In genomic region chr2:24855703-24856102, GRCh38 we compare ENCODE assay signal across 9 cellular contexts.
A peak's percentile ranks its signal among the peaks of the same experiment; 100 is the strongest.
DNase-seq lines count a peak whose midpoint lies in the region; ATAC-seq and TF ChIP-seq lines count a peak whose summit lies in the region.
"Had no signal": no experiment of that assay in that cellular context is flagged by ENCODE, and none has a peak within 500 bp of the region (broad histone marks: within the 10 kb centered on the region; RNA-seq: fewer than 3 reads in every experiment).

No MANE protein-coding gene starts in this region.

- H3K27ac Mint-ChIP-seq in nephron, result peak overlapping the region in 2 of 3 experiments; percentile 67 to 80

- TF ChIP-seq CTCF in esophagus squamous epithelium (IDR thresholded peaks at IDR 0.05), result no peak
- no peak for TF ChIP-seq CTCF in nephron (IDR thresholded peaks at IDR 0.05; ENCODE audit: unreplicated experiment in 3 of 3)

- H3K27me3 Mint-ChIP-seq in nephron (ENCODE audit: low read depth), result no peaks in the 10 kb centered on the region

- H3K4me3 ChIP-seq in NT2/D1 (ENCODE audit: insufficient read length, low read depth) (no peak overlapping the region), esophagus squamous epithelium (no peak overlapping the region)

- no peaks in the 10 kb centered on the region for H3K36me3 ChIP-seq in NT2/D1 (ENCODE audit: insufficient read depth, insufficient read length, low read length)
- no peaks in the 10 kb centered on the region for H3K36me3 ChIP-seq in esophagus squamous epithelium

- WGBS in esophagus squamous epithelium, 2 donors, result 30 to 65% methylated on average over 2 to 3 of the region's 4 CpGs

- H3K27me3 ChIP-seq in NT2/D1 (ENCODE audit: insufficient read depth, insufficient read length) (no peaks in the 10 kb centered on the region), esophagus squamous epithelium (no peaks in the 10 kb centered on the region)

- H3K4me1 ChIP-seq in NT2/D1 (ENCODE audit: insufficient read depth, insufficient read length) (no peaks in the 10 kb centered on the region), esophagus squamous epithelium (peaks cover 0 to 31% (median 7%) of the 10 kb centered on the region in 3 donors)

- H3K9me3 ChIP-seq in NT2/D1 (ENCODE audit: insufficient read depth, low read length), result no peaks in the 10 kb centered on the region
- no peaks in the 10 kb centered on the region for H3K9me3 ChIP-seq in esophagus squamous epithelium

- H3K36me3 Mint-ChIP-seq in nephron (ENCODE audit: low read depth), result peaks cover 4% of the 10 kb centered on the region

- H3K27ac ChIP-seq in esophagus squamous epithelium, result peak overlapping the region in 3 of 4 donors; percentile 61 to 85 (median 69)

- no peak for TF ChIP-seq POLR2A in esophagus squamous epithelium (IDR thresholded peaks at IDR 0.05)

- ATAC-seq in GM19467 (IDR thresholded peaks at IDR 0.05; ENCODE audit: unreplicated experiment), result no peak

- no peaks in the 10 kb centered on the region for H3K9me3 Mint-ChIP-seq in nephron

- peaks cover 24% of the 10 kb centered on the region for H3K4me1 Mint-ChIP-seq in nephron

- DNase-seq in NT2/D1 (ENCODE audit: low read depth, low spot score), result peak; percentile 27
- DNase-seq in esophagus squamous epithelium (lab: John Stamatoyannopoulos, UW), result no peak
- DNase-seq in ureter (ENCODE audit: low spot score), result peak; percentile 65
- no peak for DNase-seq in stimulated activated CD8-positive, alpha-beta memory T cell treated with anti-CD3 and anti-CD28 coated beads, Interleukin-4, amount 100 ng/mL, for 48 hours
- DNase-seq in stimulated activated naive CD4-positive, alpha-beta T cell treated with Interleukin-2 at 50 U/mL for 16 hours (lab: John Stamatoyannopoulos, UW), result no peak
- DNase-seq: anterior cingulate cortex, left colon had no signal

- intact Hi-C loops in esophagus squamous epithelium (cut with DNase I), result no loop called here

- no peak overlapping the region for H3K9ac ChIP-seq in NT2/D1 (ENCODE audit: insufficient read length, low read depth)

- no peak overlapping the region for H3K4me3 Mint-ChIP-seq in nephron

Comparison
In these comparisons a context has a peak if more than half of its experiments do, and no peak if none do; other contexts are left out.
1. DNase-seq: peak in NT2/D1 (single experiment) and ureter (single experiment); none in esophagus squamous epithelium (single experiment), stimulated activated CD8-positive, alpha-beta memory T cell treated with anti-CD3 and anti-CD28 coated beads, Interleukin-4, amount 100 ng/mL, for 48 hours (single experiment) and stimulated activated naive CD4-positive, alpha-beta T cell treated with Interleukin-2 at 50 U/mL for 16 hours (single experiment).